Comparison of ENCODE assay signal across 13 cellular contexts in genomic region chr5:77308154-77308960, GRCh38.
"Had no signal": no experiment of that assay in that cellular context is flagged by ENCODE, and none has a peak within 500 bp of the region (broad histone marks: within the 10 kb centered on the region; RNA-seq: fewer than 3 reads in every experiment).

No MANE protein-coding gene starts in this region.

- H3K9me3 ChIP-seq: breast epithelium, esophagus muscularis mucosa, neutrophil, right atrium auricular region, tibial nerve had no signal

- DNase-seq: activated CD4-positive, alpha-beta memory T cell treated with anti-CD3 and anti-CD28 coated beads for 36 hours; activated gamma-delta T cell; activated naive CD8-positive, alpha-beta T cell treated with anti-CD3 and anti-CD28 coated beads for 36 hours; activated T-cell treated with anti-CD3 and anti-CD28 coated beads, Interleukin-2, amount 50 U/mL, for 4 hours; anterior cingulate cortex; dorsolateral prefrontal cortex; islet precursor cell; left ventricle myocardium superior had no signal

- H3K4me3 Mint-ChIP-seq: activated CD4-positive, alpha-beta memory T cell treated with anti-CD3 and anti-CD28 coated beads for 36 hours; activated naive CD8-positive, alpha-beta T cell treated with anti-CD3 and anti-CD28 coated beads for 36 hours; activated T-cell treated with anti-CD3 and anti-CD28 coated beads, Interleukin-2, amount 50 U/mL, for 4 hours had no signal

- H3K4me3 ChIP-seq: breast epithelium, dorsolateral prefrontal cortex, esophagus muscularis mucosa, right atrium auricular region, tibial nerve had no signal

- H3K4me1 Mint-ChIP-seq: activated naive CD8-positive, alpha-beta T cell treated with anti-CD3 and anti-CD28 coated beads for 36 hours had no signal

- H3K4me1 ChIP-seq: breast epithelium had no signal

- H3K27ac ChIP-seq: breast epithelium, esophagus muscularis mucosa, neutrophil, right atrium auricular region, tibial nerve had no signal

- H3K36me3 ChIP-seq: breast epithelium, esophagus muscularis mucosa, neutrophil, right atrium auricular region, tibial nerve had no signal

- H3K9me3 Mint-ChIP-seq: activated CD4-positive, alpha-beta memory T cell treated with anti-CD3 and anti-CD28 coated beads for 36 hours; activated naive CD8-positive, alpha-beta T cell treated with anti-CD3 and anti-CD28 coated beads for 36 hours; activated T-cell treated with anti-CD3 and anti-CD28 coated beads, Interleukin-2, amount 50 U/mL, for 4 hours had no signal

- H3K27me3 Mint-ChIP-seq: activated CD4-positive, alpha-beta memory T cell treated with anti-CD3 and anti-CD28 coated beads for 36 hours had no signal

- ATAC-seq: activated T-cell treated with anti-CD3 and anti-CD28 coated beads, Interleukin-2, amount 50 U/mL, for 4 hours; left ventricle myocardium superior had no signal

- H3K36me3 Mint-ChIP-seq: activated CD4-positive, alpha-beta memory T cell treated with anti-CD3 and anti-CD28 coated beads for 36 hours; activated naive CD8-positive, alpha-beta T cell treated with anti-CD3 and anti-CD28 coated beads for 36 hours had no signal

- H3K27me3 ChIP-seq: breast epithelium, dorsolateral prefrontal cortex, esophagus muscularis mucosa, neutrophil, right atrium auricular region, tibial nerve had no signal

- H3K27ac Mint-ChIP-seq: activated CD4-positive, alpha-beta memory T cell treated with anti-CD3 and anti-CD28 coated beads for 36 hours; activated naive CD8-positive, alpha-beta T cell treated with anti-CD3 and anti-CD28 coated beads for 36 hours had no signal
